In genomic region chr18:61998335-61998734, GRCh38 we compare ENCODE assay signal across 28 cellular contexts.
DNase-seq lines count a peak whose midpoint lies in the region; ATAC-seq, FAIRE-seq and TF ChIP-seq lines count a peak whose summit lies in the region.
"Had no signal": no experiment of that assay in that cellular context is flagged by ENCODE, and none has a peak within 500 bp of the region (broad histone marks: within the 10 kb centered on the region; RNA-seq: fewer than 3 reads in every experiment).

No MANE protein-coding gene starts in this region.

- H3K27ac Mint-ChIP-seq in H9: no peak overlapping the region
- H3K27ac Mint-ChIP-seq: activated CD4-positive, alpha-beta T cell treated with anti-CD3 and anti-CD28 coated beads for 36 hours had no signal

- no peak overlapping the region for H3K9ac ChIP-seq in H9 (ENCODE audit: extremely low read depth, insufficient read length, low read length)
- no peak overlapping the region for H3K9ac ChIP-seq in trophoblast cell (ENCODE audit: low read length)

- no peak overlapping the region for H2AFZ ChIP-seq in H9 (ENCODE audit: low read length)
- no peak overlapping the region for H2AFZ ChIP-seq in trophoblast cell (ENCODE audit: insufficient read depth, low read length, poor library complexity)
- H2AFZ ChIP-seq: hepatocyte had no signal

- no peak overlapping the region for H3K56ac ChIP-seq in H9 (ENCODE audit: insufficient read length, low read depth, low read length)

- peaks cover 22 to 34% of the 10 kb centered on the region in 2 experiments for H3K4me1 Mint-ChIP-seq in H9

- H3K14ac ChIP-seq in H9 (ENCODE audit: insufficient read depth, low read length) (no peak overlapping the region), trophoblast cell (ENCODE audit: low read length) (no peak overlapping the region)

- no peak overlapping the region for H3K23ac ChIP-seq in H9 (ENCODE audit: insufficient read length, low read depth, low read length)
- no peak overlapping the region for H3K23ac ChIP-seq in trophoblast cell (ENCODE audit: low read length)

- no peak for DNase-seq in H9
- peak; percentile 26 for DNase-seq in RPMI7951 (ENCODE audit: low read depth)
- no peak for DNase-seq in epithelial cell of prostate (ENCODE audit: low read depth, low spot score)
- DNase-seq in trophoblast cell: no peak
- no peak for DNase-seq in D721Med (ENCODE audit: insufficient read length, low spot score)
- DNase-seq: activated CD4-positive, alpha-beta T cell treated with anti-CD3 and anti-CD28 coated beads for 36 hours; activated naive CD4-positive, alpha-beta T cell treated with Interleukin-2 at 50 U/mL for 16 hours; activated T-cell treated with anti-CD3 and anti-CD28 coated beads, Interleukin-2, amount 50 U/mL, for 4 hours; AML-193; DND-41; dorsolateral prefrontal cortex; erythroblast; NCI-H1436 treated with DMSO at 0.1 percent for 48 hours; NCI-H2171; NCI-H524; nucleus accumbens; retina; RPMI8226; stimulated activated CD4-positive, alpha-beta T cell treated with anti-CD3 and anti-CD28 coated beads, Interleukin-12 subunit alpha, Interleukin-12 subunit beta, amount 100 ng/mL, for 4 hours; stimulated activated CD4-positive, alpha-beta T cell treated with anti-CD3 and anti-CD28 coated beads, Interleukin-4, amount 100 ng/mL, for 4 hours; stimulated activated naive CD8-positive, alpha-beta T cell treated with anti-CD3 and anti-CD28 coated beads, Interleukin-15, Interleukin-2, amounts not matched to agents 100 U/mL and 50 U/mL, for 24 hours had no signal

- H3K4ac ChIP-seq in H9 (ENCODE audit: low read depth, low read length) (no peak overlapping the region), trophoblast cell (ENCODE audit: low read depth, low read length) (no peak overlapping the region)

- no CpG with 5 or more reads among the region's 7 CpGs for WGBS in H9 (ENCODE audit: extremely low coverage, insufficient read length, low lambda C conversion rate)
- no CpG with 5 or more reads among the region's 7 CpGs for WGBS in trophoblast cell (ENCODE audit: extremely low coverage, insufficient coverage, insufficient read length)

- H2BK12ac ChIP-seq in H9 (ENCODE audit: insufficient read length, low read depth, low read length) (no peak overlapping the region), trophoblast cell (ENCODE audit: low read length) (no peak overlapping the region)

- H3K36me3 Mint-ChIP-seq in H9 (ENCODE audit: insufficient read depth in 1 of 3, low read depth in 3 of 3): peaks cover 33 to 46% (median 36%) of the 10 kb centered on the region in 3 experiments

- H4K8ac ChIP-seq in H9 (replicated peaks; ENCODE audit: insufficient read length, low read depth, low read length) (no peak overlapping the region), trophoblast cell (ENCODE audit: low read depth, low read length) (no peak overlapping the region)

- H4K12ac ChIP-seq in trophoblast cell (ENCODE audit: low read depth, low read length): no peak overlapping the region

- H4K5ac ChIP-seq in H9 (ENCODE audit: insufficient read length, low read depth, low read length): no peak overlapping the region

- H3K4me3 Mint-ChIP-seq in H9: no peak overlapping the region
- H3K4me3 Mint-ChIP-seq: activated CD4-positive, alpha-beta T cell treated with anti-CD3 and anti-CD28 coated beads for 36 hours; activated T-cell treated with anti-CD3 and anti-CD28 coated beads, Interleukin-2, amount 50 U/mL, for 4 hours had no signal

- no peak overlapping the region for H3T11ph ChIP-seq in H9 (ENCODE audit: low read length)

- peaks cover 0 to 4% of the 10 kb centered on the region in 2 experiments for H3K36me3 ChIP-seq in trophoblast cell (ENCODE audit: control insufficient read depth in 1 of 2, insufficient read depth in 2 of 2, low read length in 2 of 2)
- H3K36me3 ChIP-seq: cardiac muscle cell had no signal

- H3K27ac ChIP-seq in H9 (ENCODE audit: insufficient read length, low read depth, low read length): no peak overlapping the region
- peak overlapping the region; percentile 88 for H3K27ac ChIP-seq in epithelial cell of prostate
- peak overlapping the region; percentile 14 for H3K27ac ChIP-seq in trophoblast cell (ENCODE audit: low read depth, low read length)
- H3K27ac ChIP-seq: cardiac muscle cell, dorsolateral prefrontal cortex, hepatocyte had no signal

- no peak for FAIRE-seq in D721Med (lab: Jason Lieb, UNC)
- FAIRE-seq: frontal cortex, K562, TTC549 had no signal

- H4K91ac ChIP-seq in H9 (ENCODE audit: insufficient read length, low read depth, low read length): no peak overlapping the region
- H4K91ac ChIP-seq in trophoblast cell (ENCODE audit: low read depth, low read length): no peak overlapping the region

- no peak overlapping the region for H2BK20ac ChIP-seq in H9 (ENCODE audit: low read depth, low read length, poor library complexity, severe bottlenecking)

- ATAC-seq in HG02870 (IDR thresholded peaks at IDR 0.05; ENCODE audit: unreplicated experiment) (no peak), GM19397 (IDR thresholded peaks at IDR 0.05; ENCODE audit: unreplicated experiment) (no peak)
- ATAC-seq: activated T-cell treated with anti-CD3 and anti-CD28 coated beads, Interleukin-2, amount 50 U/mL, for 4 hours; K562; stimulated activated naive CD8-positive, alpha-beta T cell treated with anti-CD3 and anti-CD28 coated beads, Interleukin-15, Interleukin-2, amounts not matched to agents 100 U/mL and 50 U/mL, for 24 hours had no signal

- no peak overlapping the region for H3K4me2 ChIP-seq in H9 (ENCODE audit: insufficient read depth, insufficient read length, low read length)
- H3K4me2 ChIP-seq in trophoblast cell (ENCODE audit: low read length): no peak overlapping the region
- H3K4me2 ChIP-seq: hepatocyte had no signal

- peaks cover 36% of the 10 kb centered on the region for H3K9me3 ChIP-seq in H9 (ENCODE audit: control insufficient read depth, low read depth, low read length)
- peaks cover 6% of the 10 kb centered on the region for H3K9me3 ChIP-seq in trophoblast cell (ENCODE audit: insufficient read depth, low read depth, low read length)

- H2BK15ac ChIP-seq in H9 (ENCODE audit: low read depth, low read length): no peak overlapping the region

- H2BK5ac ChIP-seq in H9 (ENCODE audit: insufficient read length, low read length) (no peak overlapping the region), trophoblast cell (ENCODE audit: low read depth, low read length, poor library complexity) (no peak overlapping the region)

- H3K4me1 ChIP-seq in H9 (ENCODE audit: insufficient read depth, low read length): no peaks in the 10 kb centered on the region; the same call in 1 of the 2 replicates
- H3K4me1 ChIP-seq in trophoblast cell (ENCODE audit: control insufficient read depth in 1 of 2, insufficient read depth in 2 of 2, low read length in 2 of 2): peaks cover 3 to 7% of the 10 kb centered on the region in 2 experiments

- TF ChIP-seq CTCF in H9 (conservative IDR thresholded peaks at IDR 0.05) (no peak), D721Med (IDR thresholded peaks at IDR 0.05; ENCODE audit: insufficient read depth, missing control alignments) (no peak)

- H3K18ac ChIP-seq in H9 (ENCODE audit: insufficient read length, low read depth, low read length) (no peak overlapping the region), trophoblast cell (ENCODE audit: low read length) (no peak overlapping the region)

- H3K27me3 ChIP-seq in H9 (ENCODE audit: insufficient read depth, low read length) (no peaks in the 10 kb centered on the region), trophoblast cell (ENCODE audit: insufficient read depth, low read length) (no peaks in the 10 kb centered on the region)
- H3K27me3 ChIP-seq: cardiac muscle cell, hepatocyte had no signal

- H2AK5ac ChIP-seq in H9 (ENCODE audit: insufficient read length, low read length) (no peak overlapping the region), trophoblast cell (ENCODE audit: low read length) (no peak overlapping the region)

- H3K9me3 Mint-ChIP-seq in H9: peaks cover 41 to 43% of the 10 kb centered on the region in 2 experiments

- no peaks in the 10 kb centered on the region; the same call in 1 of the 2 replicates for H3K27me3 Mint-ChIP-seq in H9 (ENCODE audit: low read depth)
- H3K27me3 Mint-ChIP-seq: activated CD4-positive, alpha-beta T cell treated with anti-CD3 and anti-CD28 coated beads for 36 hours had no signal

- no peaks in the 10 kb centered on the region for H4K20me1 ChIP-seq in H9 (ENCODE audit: control insufficient read depth, insufficient read depth, insufficient read length)

- H3K79me1 ChIP-seq in H9 (ENCODE audit: insufficient read depth, low read depth, low read length, poor library complexity, severe bottlenecking) (no peaks in the 10 kb centered on the region), trophoblast cell (ENCODE audit: low read length) (peaks cover 4% of the 10 kb centered on the region)

- no peak overlapping the region for H3K4me3 ChIP-seq in trophoblast cell (ENCODE audit: low read depth, low read length)
- H3K4me3 ChIP-seq: cardiac muscle cell, dorsolateral prefrontal cortex, hepatocyte, K562 had no signal

- no peaks in the 10 kb centered on the region for H3K23me2 ChIP-seq in H9 (ENCODE audit: insufficient read length, low read depth, low read length, poor library complexity, severe bottlenecking)

- no peaks in the 10 kb centered on the region for H3K79me2 ChIP-seq in H9 (ENCODE audit: insufficient read depth, low read length)
- H3K79me2 ChIP-seq in trophoblast cell (ENCODE audit: control insufficient read depth, insufficient read depth, low read length, poor library complexity): no peaks in the 10 kb centered on the region
- H3K79me2 ChIP-seq: hepatocyte had no signal

- peak overlapping the region; percentile 71 for H2BK120ac ChIP-seq in H9 (ENCODE audit: low read depth, low read length, poor library complexity, severe bottlenecking)
- H2BK120ac ChIP-seq in trophoblast cell (ENCODE audit: insufficient read depth, low read length, poor library complexity): no peak overlapping the region
